ENCODE assay signal across 12 cellular contexts in the genomic region with DNA sequence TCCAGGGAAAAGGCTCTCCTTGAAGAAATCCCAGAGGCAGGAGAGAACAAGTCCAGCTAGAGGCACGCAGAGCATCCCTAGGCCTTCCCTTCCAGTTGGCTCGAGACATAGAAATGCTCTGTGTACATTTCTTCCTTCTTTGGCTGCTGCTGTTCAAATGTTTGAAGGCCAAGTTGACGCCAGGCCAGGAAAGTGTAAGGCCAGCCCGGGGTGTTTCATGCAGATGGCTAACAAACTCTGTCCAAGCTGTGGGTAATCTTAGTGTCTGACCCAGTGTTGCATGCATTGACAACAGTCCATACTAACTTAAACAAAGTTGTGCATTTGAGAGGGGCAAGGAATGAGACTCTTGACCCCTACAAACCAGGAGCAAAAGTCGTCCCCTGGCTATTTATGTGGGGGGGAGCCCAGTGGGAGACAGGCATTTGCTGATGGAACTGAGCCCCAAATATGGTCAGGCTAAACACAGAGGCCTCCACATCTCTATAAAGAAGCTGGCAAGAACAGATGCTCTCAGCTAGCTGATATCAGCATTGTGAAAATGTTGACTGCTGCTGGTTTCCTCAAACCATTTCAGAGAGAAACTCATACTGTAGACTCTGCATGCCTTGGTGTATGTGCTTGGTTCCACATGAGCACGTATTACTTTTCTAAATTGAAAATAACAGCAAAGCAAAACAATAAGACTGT.
DNase-seq lines count a peak whose midpoint lies in the region; ATAC-seq and TF ChIP-seq lines count a peak whose summit lies in the region.
"Had no signal": no experiment of that assay in that cellular context is flagged by ENCODE, and none has a peak within 500 bp of the region (broad histone marks: within the 10 kb centered on the region; RNA-seq: fewer than 3 reads in every experiment).

No MANE protein-coding gene starts in this region.

- H3K4me3 ChIP-seq in LNCaP clone FGC (ENCODE audit: low read depth, low read length) (no peak overlapping the region), endodermal cell (ENCODE audit: low read length) (no peak overlapping the region), right lobe of liver (no peak overlapping the region)

- no peaks in the 10 kb centered on the region for H3K9me3 Mint-ChIP-seq in endodermal cell
- peaks cover 3% of the 10 kb centered on the region for H3K9me3 Mint-ChIP-seq in natural killer cell treated with Interleukin-12 subunit alpha and Interleukin-12 subunit beta and Interleukin-15 and Interleukin-18, amount 100 ng/mL, for 72 hours
- H3K9me3 Mint-ChIP-seq: activated B cell treated with CpG ODN at 0.5 μM for 24 hours had no signal

- 90 to 94% methylated on average over 5 to 6 of the region's 6 CpGs for WGBS in endodermal cell (ENCODE audit: insufficient coverage in 1 of 2, insufficient read length in 1 of 2), 2 experiments
- WGBS in right lobe of liver (ENCODE audit: insufficient coverage, low coverage, low lambda C conversion rate, missing lambda C conversion rate): 31% methylated on average over 2 of the region's 6 CpGs

- H3K27ac ChIP-seq in endodermal cell (ENCODE audit: low read depth, low read length) (peak overlapping the region; percentile 24), right lobe of liver (no peak overlapping the region)

- H3K27me3 ChIP-seq in endodermal cell (ENCODE audit: control insufficient read depth, insufficient read depth, low read length, poor library complexity, severe bottlenecking): no peaks in the 10 kb centered on the region
- no peaks in the 10 kb centered on the region for H3K27me3 ChIP-seq in right lobe of liver

- H3K4me1 ChIP-seq in endodermal cell (ENCODE audit: control insufficient read depth, insufficient read depth, low read length): no peaks in the 10 kb centered on the region
- peaks cover 0 to 27% (median 4%) of the 10 kb centered on the region in 4 donors for H3K4me1 ChIP-seq in right lobe of liver

- H3K9me3 ChIP-seq in endodermal cell (ENCODE audit: control insufficient read depth, low read length) (no peaks in the 10 kb centered on the region), right lobe of liver (no peaks in the 10 kb centered on the region)

- peaks cover 2% of the 10 kb centered on the region for H3K27me3 Mint-ChIP-seq in endodermal cell (ENCODE audit: insufficient read depth)
- H3K27me3 Mint-ChIP-seq in natural killer cell treated with Interleukin-12 subunit alpha and Interleukin-12 subunit beta and Interleukin-15 and Interleukin-18, amount 100 ng/mL, for 72 hours: no peaks in the 10 kb centered on the region

- no peak overlapping the region for H3K27ac Mint-ChIP-seq in endodermal cell
- H3K27ac Mint-ChIP-seq in natural killer cell treated with Interleukin-12 subunit alpha and Interleukin-12 subunit beta and Interleukin-15 and Interleukin-18, amount 100 ng/mL, for 72 hours: no peak overlapping the region
- H3K27ac Mint-ChIP-seq: activated B cell treated with CpG ODN at 0.5 μM for 24 hours had no signal

- DNase-seq in LNCaP clone FGC (ENCODE audit: low read depth): peak; percentile 91
- no peak for DNase-seq in endodermal cell
- peak; percentile 60 to 79 (median 77) for DNase-seq in right lobe of liver
- peak; percentile 36 for DNase-seq in stromal cell of bone marrow (ENCODE audit: low read depth)
- no peak for DNase-seq in natural killer cell treated with Interleukin-12 subunit alpha and Interleukin-12 subunit beta and Interleukin-15 and Interleukin-18, amount 100 ng/mL, for 72 hours (ENCODE audit: low spot score)
- no peak for DNase-seq in HuH-7.5 (ENCODE audit: low spot score)
- no peak for DNase-seq in stimulated activated CD4-positive, alpha-beta T cell treated with anti-CD3 and anti-CD28 coated beads, Interleukin-15, amount 100 ng/mL, for 24 hours
- DNase-seq: activated B cell treated with CpG ODN at 0.5 μM for 24 hours; glutamatergic neuron; NCI-H1417; stimulated activated CD4-positive, alpha-beta T cell treated with anti-CD3 and anti-CD28 coated beads, Interleukin-12 subunit alpha, Interleukin-12 subunit beta, amount 100 ng/mL, for 4 hours had no signal

- H3K4me3 Mint-ChIP-seq in endodermal cell: no peak overlapping the region
- H3K4me3 Mint-ChIP-seq in natural killer cell treated with Interleukin-12 subunit alpha and Interleukin-12 subunit beta and Interleukin-15 and Interleukin-18, amount 100 ng/mL, for 72 hours: no peak overlapping the region
- H3K4me3 Mint-ChIP-seq: activated B cell treated with CpG ODN at 0.5 μM for 24 hours had no signal

- peaks cover 8% of the 10 kb centered on the region for H3K36me3 ChIP-seq in endodermal cell (ENCODE audit: control insufficient read depth, insufficient read depth, low read length)
- no peaks in the 10 kb centered on the region for H3K36me3 ChIP-seq in right lobe of liver

- peak; percentile 61 to 87 (median 74) for ATAC-seq in right lobe of liver
- ATAC-seq in HG03135 (IDR thresholded peaks at IDR 0.05; ENCODE audit: unreplicated experiment): no peak
- ATAC-seq in natural killer cell treated with Interleukin-12 subunit alpha and Interleukin-12 subunit beta and Interleukin-15 and Interleukin-18, amount 100 ng/mL, for 72 hours: no peak

- H3K36me3 Mint-ChIP-seq in endodermal cell (ENCODE audit: low read depth): peaks cover 6% of the 10 kb centered on the region
- H3K36me3 Mint-ChIP-seq in natural killer cell treated with Interleukin-12 subunit alpha and Interleukin-12 subunit beta and Interleukin-15 and Interleukin-18, amount 100 ng/mL, for 72 hours: no peaks in the 10 kb centered on the region

- no peak overlapping the region for H3K9ac ChIP-seq in endodermal cell (ENCODE audit: extremely low read depth, low read length, poor library complexity, severe bottlenecking)

- TF ChIP-seq POLR2A in right lobe of liver (IDR thresholded peaks at IDR 0.05): no peak

- no peak for TF ChIP-seq CTCF in LNCaP clone FGC (IDR thresholded peaks at IDR 0.05; ENCODE audit: control insufficient read depth, extremely low read depth, insufficient read depth)
- no peak for TF ChIP-seq CTCF in endodermal cell (conservative IDR thresholded peaks at IDR 0.05)
- TF ChIP-seq CTCF in right lobe of liver (IDR thresholded peaks at IDR 0.05): no peak

- intact Hi-C loops in right lobe of liver (cut with DNase I): no loop called here

- H3K4me1 Mint-ChIP-seq in endodermal cell: peaks cover 22% of the 10 kb centered on the region
- H3K4me1 Mint-ChIP-seq in natural killer cell treated with Interleukin-12 subunit alpha and Interleukin-12 subunit beta and Interleukin-15 and Interleukin-18, amount 100 ng/mL, for 72 hours (ENCODE audit: low read depth in 2 of 2): no peaks in the 10 kb centered on the region
- H3K4me1 Mint-ChIP-seq: activated B cell treated with CpG ODN at 0.5 μM for 24 hours had no signal

Comparison
In these comparisons a context has a peak if more than half of its experiments do, and no peak if none do; other contexts are left out.
1. DNase-seq: peak in LNCaP clone FGC (single experiment), right lobe of liver (3 of 3) and stromal cell of bone marrow (single experiment); none in endodermal cell (single experiment), natural killer cell treated with Interleukin-12 subunit alpha and Interleukin-12 subunit beta and Interleukin-15 and Interleukin-18, amount 100 ng/mL, for 72 hours (single experiment), HuH-7.5 (single experiment) and stimulated activated CD4-positive, alpha-beta T cell treated with anti-CD3 and anti-CD28 coated beads, Interleukin-15, amount 100 ng/mL, for 24 hours (single experiment).
2. ATAC-seq: peak in right lobe of liver (4 of 4); none in HG03135 (single experiment) and natural killer cell treated with Interleukin-12 subunit alpha and Interleukin-12 subunit beta and Interleukin-15 and Interleukin-18, amount 100 ng/mL, for 72 hours (0 of 2).